Comparison of ENCODE assay signal across 8 cellular contexts in the genomic region with DNA sequence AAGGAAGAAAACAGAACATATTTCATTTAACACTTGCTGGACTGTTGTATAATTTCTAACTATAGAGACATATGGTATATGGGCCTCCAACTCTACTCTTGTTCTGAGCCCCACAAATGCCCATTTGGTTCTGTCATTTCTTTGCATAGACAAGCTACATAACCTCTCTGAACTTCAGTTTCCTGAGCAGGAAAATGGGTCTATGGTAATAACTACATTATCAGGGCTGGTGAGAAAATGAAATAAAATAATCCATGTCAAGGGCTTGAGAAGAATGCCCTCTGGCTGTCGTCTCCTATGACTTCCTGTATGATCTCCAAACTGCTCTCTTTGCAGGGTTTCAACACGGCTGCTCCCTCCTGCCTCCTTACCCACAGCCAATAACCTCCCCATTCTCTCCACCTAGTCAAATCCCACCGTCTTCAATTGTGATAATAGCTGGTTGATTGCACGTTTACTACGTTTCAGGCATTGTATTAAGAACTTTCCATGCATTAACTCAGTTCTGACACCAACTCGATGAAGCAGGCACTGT. TPM values are rescaled to one million over a fixed set of nuclear protein-coding genes. Genes with fewer than 3 reads are reported as not detected.
DNase-seq lines count a peak whose midpoint lies in the region; ATAC-seq and TF ChIP-seq lines count a peak whose summit lies in the region.

No MANE protein-coding gene starts in this region.

- TF ChIP-seq POLR2A in sigmoid colon (IDR thresholded peaks at IDR 0.05) (no peak), erythroblast (IDR thresholded peaks at IDR 0.05; ENCODE audit: low read length) (no peak)

- H3K4me3 ChIP-seq in GM23248 (peak overlapping the region; percentile 72), sigmoid colon (peak overlapping the region in 3 of 4 donors; percentile 47 to 57 (median 50))

- peak; percentile 57 for DNase-seq in GM23248
- DNase-seq in SHP77 treated with DMSO at 0.1 percent for 48 hours (lab: John Stamatoyannopoulos, UW): peak; percentile 63
- no peak for DNase-seq in foreskin keratinocyte
- no peak for DNase-seq in sigmoid colon
- no peak for DNase-seq in erythroblast (lab: John Stamatoyannopoulos, UW)
- no peak for DNase-seq in NCI-H82 treated with DMSO at 0.1 percent for 48 hours (lab: John Stamatoyannopoulos, UW; ENCODE audit: unreplicated experiment)
- DNase-seq in ecto neural progenitor cell (ENCODE audit: low spot score): no peak

- H3K9me2 ChIP-seq in GM23248 (ENCODE audit: insufficient read depth): no peaks in the 10 kb centered on the region

- H3K36me3 ChIP-seq in GM23248 (ENCODE audit: low read depth) (no peaks in the 10 kb centered on the region), sigmoid colon (no peaks in the 10 kb centered on the region)

- peak overlapping the region; percentile 89 for H3K9ac ChIP-seq in GM23248

- peaks cover 17% of the 10 kb centered on the region; the same call in 1 of the 2 replicates for H3F3A ChIP-seq in GM23248 (ENCODE audit: insufficient read depth)

- H3K27ac ChIP-seq in GM23248 (peak overlapping the region; percentile 96), foreskin keratinocyte (peak overlapping the region; percentile 21), sigmoid colon (peak overlapping the region; percentile 84 to 87 (median 86))

- H3K4me2 ChIP-seq in GM23248 (ENCODE audit: unreplicated experiment): peak overlapping the region; percentile 87

- no peaks in the 10 kb centered on the region for H3K9me3 ChIP-seq in GM23248 (ENCODE audit: low read depth)
- H3K9me3 ChIP-seq in sigmoid colon: no peaks in the 10 kb centered on the region

- H3K4me1 ChIP-seq in GM23248 (ENCODE audit: insufficient read depth): peaks cover 23% of the 10 kb centered on the region
- H3K4me1 ChIP-seq in foreskin keratinocyte: peaks cover 35% of the 10 kb centered on the region
- H3K4me1 ChIP-seq in sigmoid colon: peaks cover 0 to 20% (median 19%) of the 10 kb centered on the region in 4 donors

- H3K27me3 ChIP-seq in GM23248 (replicated peaks; ENCODE audit: insufficient read depth): no peaks in the 10 kb centered on the region
- no peaks in the 10 kb centered on the region for H3K27me3 ChIP-seq in foreskin keratinocyte
- H3K27me3 ChIP-seq in sigmoid colon: no peaks in the 10 kb centered on the region

- no peak for ATAC-seq in foreskin keratinocyte
- no peak for ATAC-seq in HG02642 (IDR thresholded peaks at IDR 0.05; ENCODE audit: poor library complexity, unreplicated experiment)

- no peak for TF ChIP-seq EP300 in sigmoid colon (IDR thresholded peaks at IDR 0.05)

- H2AFZ ChIP-seq in GM23248: peak overlapping the region; percentile 89

- H4K20me1 ChIP-seq in GM23248 (ENCODE audit: insufficient read depth): no peaks in the 10 kb centered on the region

- in situ Hi-C loops in GM23248 (cut with MboI): no loop called here

- TF ChIP-seq CTCF in foreskin keratinocyte (conservative IDR thresholded peaks at IDR 0.05) (peak; percentile 29), sigmoid colon (IDR thresholded peaks at IDR 0.05) (no peak)

- H3K79me2 ChIP-seq in GM23248 (ENCODE audit: insufficient read depth): no peaks in the 10 kb centered on the region

- intact Hi-C loops in sigmoid colon (cut with DNase I): no loop called here

- WGBS in GM23248 (ENCODE audit: low coverage in 1 of 2, low lambda C conversion rate in 2 of 2, missing lambda C conversion rate in 2 of 2), 2 experiments: 2 to 3% methylated on average over 6 of the region's 6 CpGs
- WGBS in sigmoid colon, 2 donors: 22 to 35% methylated on average over 6 of the region's 6 CpGs

RNA-seq across cellular contexts. Expression of a gene that starts 12.0 kb away (rescaled TPM):
- 13.8 and 14.8 TPM in 2 replicates for total RNA-seq in GM23248 (2014; rRNA removed; shearing (Covaris generic))
- 4.1 and 5.3 TPM in 2 replicates for polyA plus RNA-seq in GM23248 (2016; fragmentation: Nextera tagmentation; extraction: Ambion mirVana)
- 6.2 and 8.6 TPM in 2 replicates for total RNA-seq in foreskin keratinocyte
- 7.1 and 9.6 TPM in 2 replicates for polyA plus RNA-seq in foreskin keratinocyte
- 10 to 100 TPM in 3 of 4 donors, 1 to 10 TPM in 1; 9.7 to 22.1 (median 15.6) TPM for total RNA-seq in sigmoid colon
- polyA plus RNA-seq in sigmoid colon: 10 to 100 TPM in 1 of 3 donors, 1 to 10 TPM in 2; 6.0 to 11.7 (median 6.2) TPM

RNA-seq across cellular contexts. Expression of a gene that starts 16.0 kb away (rescaled TPM):
- total RNA-seq in GM23248 (2014; rRNA removed; shearing (Covaris generic)): 7.5 and 7.7 TPM in 2 replicates
- polyA plus RNA-seq in GM23248 (2016; fragmentation: Nextera tagmentation; extraction: Ambion mirVana) (2.0 and 2.1 TPM in 2 replicates), foreskin keratinocyte (7.1 and 8.2 TPM in 2 replicates), sigmoid colon (1 to 10 TPM; 1.2 to 3.9 (median 1.2) TPM)
- total RNA-seq in foreskin keratinocyte (4.7 and 5.1 TPM in 2 replicates), sigmoid colon (1 to 10 TPM; 3.6 to 9.7 (median 4.9) TPM)

RNA-seq across cellular contexts. Expression of a gene that starts 18.8 kb away (rescaled TPM):
- 0.32 TPM in 1 of 2 replicates, not detected in the other for total RNA-seq in GM23248 (2014; rRNA removed; shearing (Covaris generic))
- polyA plus RNA-seq in GM23248 (2016; fragmentation: Nextera tagmentation; extraction: Ambion mirVana): 4.0 and 4.5 TPM in 2 replicates
- 1.7 and 1.8 TPM in 2 replicates for total RNA-seq in foreskin keratinocyte
- 3.2 and 3.8 TPM in 2 replicates for polyA plus RNA-seq in foreskin keratinocyte
- 1 to 10 TPM; 2.1 to 6.9 (median 3.1) TPM for total RNA-seq in sigmoid colon
- polyA plus RNA-seq in sigmoid colon: 1 to 10 TPM; 5.3 to 8.5 (median 5.4) TPM

RNA-seq across cellular contexts. Expression of a gene that starts 37.5 kb away (rescaled TPM):
- total RNA-seq in GM23248 (2014; rRNA removed; shearing (Covaris generic)): 58.8 and 76.8 TPM in 2 replicates
- 76.7 and 78.2 TPM in 2 replicates for polyA plus RNA-seq in GM23248 (2016; fragmentation: Nextera tagmentation; extraction: Ambion mirVana)
- 26.7 and 35.6 TPM in 2 replicates for total RNA-seq in foreskin keratinocyte
- 39.3 and 53.5 TPM in 2 replicates for polyA plus RNA-seq in foreskin keratinocyte
- 10 to 100 TPM; 23.2 to 34.3 (median 27.6) TPM for total RNA-seq in sigmoid colon
- 10 to 100 TPM in 1 of 3 donors, 1 to 10 TPM in 2; 2.3 to 16.3 (median 7.8) TPM for polyA plus RNA-seq in sigmoid colon

RNA-seq across cellular contexts. Expression of a gene that starts 51.8 kb away (rescaled TPM):
- not detected in 2 replicates for total RNA-seq in GM23248 (2014; rRNA removed; shearing (Covaris generic))
- polyA plus RNA-seq in GM23248 (2016; fragmentation: Nextera tagmentation; extraction: Ambion mirVana) (not detected in 2 replicates), foreskin keratinocyte (not detected in 2 replicates), sigmoid colon (under 1 TPM in 1 of 3 donors, not detected in 2; 0.06 TPM)
- total RNA-seq in foreskin keratinocyte (not detected in 2 replicates), sigmoid colon (not detected)

Comparison
In these comparisons a context has a peak if more than half of its experiments do, and no peak if none do; other contexts are left out.
1. DNase-seq: peak in GM23248 (single experiment) and SHP77 treated with DMSO at 0.1 percent for 48 hours (single experiment); none in foreskin keratinocyte (0 of 2), sigmoid colon (single experiment), erythroblast (0 of 2), NCI-H82 treated with DMSO at 0.1 percent for 48 hours (single experiment) and ecto neural progenitor cell (single experiment).
2. H3K27ac ChIP-seq: peak in every context shown above with its lines; median percentile 96 in GM23248; 86 in sigmoid colon; 21 in foreskin keratinocyte.